ENCODE assay signal across 8 cellular contexts in genomic region chr20:63740501-63741353, GRCh38. TPM values are rescaled to one million over a fixed set of nuclear protein-coding genes. Genes with fewer than 3 reads are reported as not detected.
DNase-seq lines count a peak whose midpoint lies in the region; ATAC-seq, FAIRE-seq and TF ChIP-seq lines count a peak whose summit lies in the region.

No MANE protein-coding gene starts in this region.

- H3K4me3 ChIP-seq in OCI-LY7 (ENCODE audit: low read depth, low read length, poor library complexity, severe bottlenecking): peak overlapping the region; percentile 69
- H3K4me3 ChIP-seq in cardiac muscle cell: peak overlapping the region; percentile 67

- no peaks in the 10 kb centered on the region for H3K79me2 ChIP-seq in OCI-LY7 (ENCODE audit: insufficient read depth, low read depth, low read length)

- no peak for ATAC-seq in HG02884 (IDR thresholded peaks at IDR 0.05; ENCODE audit: unreplicated experiment)
- ATAC-seq in HG03521 (IDR thresholded peaks at IDR 0.05; ENCODE audit: unreplicated experiment): no peak

- H3K4me1 ChIP-seq in OCI-LY7 (ENCODE audit: insufficient read depth, low read length, poor library complexity, severe bottlenecking) (peaks cover 46% of the 10 kb centered on the region), cardiac muscle cell (ENCODE audit: low read depth) (peaks cover 19% of the 10 kb centered on the region)

- H3K27me3 ChIP-seq in cardiac muscle cell: no peaks in the 10 kb centered on the region

- no peaks in the 10 kb centered on the region for H3K9me2 ChIP-seq in OCI-LY7 (ENCODE audit: insufficient read depth, low read length)

- POLR2A ChIA-PET in OCI-LY7 (lab: Charles Lee): interaction anchor here (0.5 to 0.6 kb wide), 2 partner anchors 66 to 792 kb away, joined by 3 to 6 read pairs; no protein-coding TSS in a partner anchor

- H3K9me3 ChIP-seq in OCI-LY7 (ENCODE audit: low read length) (no peaks in the 10 kb centered on the region), cardiac muscle cell (ENCODE audit: low read depth) (no peaks in the 10 kb centered on the region)

- no peaks in the 10 kb centered on the region for H4K20me1 ChIP-seq in OCI-LY7 (ENCODE audit: insufficient read depth, low read length)

- H3K36me3 ChIP-seq in OCI-LY7 (ENCODE audit: insufficient read depth, low read length): peaks cover 47% of the 10 kb centered on the region
- H3K36me3 ChIP-seq in cardiac muscle cell: peaks cover 28% of the 10 kb centered on the region

- FAIRE-seq in HTR-8/SVneo (lab: Jason Lieb, UNC): peak; percentile 99

- CTCF ChIA-PET in OCI-LY7 (lab: Charles Lee; ENCODE audit: unreplicated experiment): interaction anchor here (1.2 kb wide), 1 partner anchor 33 kb away, joined by 3 read pairs; the partner anchor contains the start of genes ARFRP1 and ZGPAT

- no peak for TF ChIP-seq CTCF in OCI-LY7 (conservative IDR thresholded peaks at IDR 0.05; ENCODE audit: low read length)
- peak; percentile 11 for TF ChIP-seq CTCF in cardiac muscle cell (IDR thresholded peaks at IDR 0.05; ENCODE audit: low read depth, low read length)

- BruUV-seq in OCI-LY7 (replicated peaks; lab: Mats Ljungman, UMichigan): no TSS peak

- H3K27ac ChIP-seq in OCI-LY7 (ENCODE audit: low read depth, low read length, poor library complexity, severe bottlenecking) (peak overlapping the region; percentile 58), cardiac muscle cell (peak overlapping the region; percentile 64)

- peak overlapping the region; percentile 74 for H3K4me2 ChIP-seq in OCI-LY7 (ENCODE audit: low read length)

- DNase-seq in DMS79 treated with DMSO at 0.1 percent for 48 hours (lab: John Stamatoyannopoulos, UW): peak; percentile 93
- DNase-seq in HTR-8/SVneo (ENCODE audit: insufficient read length, low spot score): peak; percentile 100
- peak; percentile 44 for DNase-seq in OCI-LY7 (ENCODE audit: low spot score)
- peak in 51 of 56 donors; percentile 26 to 89 (median 65) for DNase-seq in amygdala (lab: John Stamatoyannopoulos, UW)
- peak; percentile 84 to 94 for DNase-seq in cardiac muscle cell (ENCODE audit: low read depth in 1 of 2, low spot score in 1 of 2)
- DNase-seq in nucleus accumbens (lab: John Stamatoyannopoulos, UW): peak in 47 of 56 donors; percentile 35 to 84 (median 63)

- intact Hi-C loops in OCI-LY7 (cut with micrococcal nuclease; ENCODE audit: unreplicated experiment): no loop called here

- no peak overlapping the region for H2AFZ ChIP-seq in OCI-LY7 (ENCODE audit: low read length)

RNA-seq across cellular contexts. Expression of gene SLC2A4RG, which starts 1.2 kb away (rescaled TPM):
- total RNA-seq in OCI-LY7 (2014; rRNA removed; shearing (Covaris generic)): 69.8 and 77.9 TPM in 2 replicates
- total RNA-seq in OCI-LY7 (2022) (110 and 113 TPM in 2 replicates), cardiac muscle cell (79.2 and 177 TPM in 2 replicates)
- polyA plus RNA-seq in cardiac muscle cell: 46.6 and 58.0 TPM in 2 replicates

RNA-seq across cellular contexts. Expression of gene LIME1, which starts 4.3 kb away (rescaled TPM):
- total RNA-seq in OCI-LY7 (2014; rRNA removed; shearing (Covaris generic)): 66.3 and 76.4 TPM in 2 replicates
- total RNA-seq in OCI-LY7 (2022) (67.9 and 75.6 TPM in 2 replicates), cardiac muscle cell (10.1 and 19.2 TPM in 2 replicates)
- 7.0 and 17.4 TPM in 2 replicates for polyA plus RNA-seq in cardiac muscle cell

RNA-seq across cellular contexts. Expression of gene ZGPAT, which starts 32.9 kb away (rescaled TPM):
- total RNA-seq in OCI-LY7 (2014; rRNA removed; shearing (Covaris generic)): 43.1 and 43.9 TPM in 2 replicates
- total RNA-seq in OCI-LY7 (2022) (50.8 and 55.4 TPM in 2 replicates), cardiac muscle cell (36.3 and 48.8 TPM in 2 replicates)
- 30.0 and 37.5 TPM in 2 replicates for polyA plus RNA-seq in cardiac muscle cell

RNA-seq across cellular contexts. Expression of gene ARFRP1, which starts 33.0 kb away (rescaled TPM):
- total RNA-seq in OCI-LY7 (2014; rRNA removed; shearing (Covaris generic)): 47.9 and 53.3 TPM in 2 replicates
- total RNA-seq in OCI-LY7 (2022): 82.1 and 85.6 TPM in 2 replicates
- total RNA-seq in cardiac muscle cell: 46.1 and 61.3 TPM in 2 replicates
- 75.0 and 85.1 TPM in 2 replicates for polyA plus RNA-seq in cardiac muscle cell

RNA-seq across cellular contexts. Expression of gene TNFRSF6B, which starts 44.3 kb away (rescaled TPM):
- 1.4 and 6.6 TPM in 2 replicates for total RNA-seq in OCI-LY7 (2014; rRNA removed; shearing (Covaris generic))
- total RNA-seq in OCI-LY7 (2022) (1.0 TPM in 1 of 2 replicates, not detected in the other), cardiac muscle cell (9.5 and 10.3 TPM in 2 replicates)
- polyA plus RNA-seq in cardiac muscle cell: 3.3 and 4.9 TPM in 2 replicates

Comparison
In these comparisons a context has a peak if more than half of its experiments do, and no peak if none do; other contexts are left out.
1. DNase-seq: peak in every context shown above with its lines; median percentile 100 in HTR-8/SVneo; 93 in DMS79 treated with DMSO at 0.1 percent for 48 hours; 89 in cardiac muscle cell; 65 in amygdala; 63 in nucleus accumbens; 44 in OCI-LY7.